Comparison of ENCODE assay signal across 8 cellular contexts in the genomic region with DNA sequence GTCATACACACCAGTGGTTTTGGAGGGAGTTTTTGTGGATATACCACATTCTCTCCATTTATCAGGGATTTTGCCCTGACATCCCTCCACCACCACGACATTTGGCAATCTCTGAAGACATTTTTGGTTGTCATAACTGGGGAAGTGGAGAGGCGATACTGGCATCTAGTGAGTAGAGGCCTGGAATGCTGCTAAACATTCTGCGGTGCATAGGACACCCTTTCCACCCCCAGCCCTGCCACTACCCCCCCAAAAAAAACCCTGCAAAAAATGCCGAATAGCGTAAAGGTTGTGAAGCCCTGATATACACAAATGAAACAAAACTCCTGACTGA. TPM values are rescaled to one million over a fixed set of nuclear protein-coding genes. Genes with fewer than 3 reads are reported as not detected.
A peak's percentile ranks its signal among the peaks of the same experiment; 100 is the strongest.
DNase-seq lines count a peak whose midpoint lies in the region; ATAC-seq and TF ChIP-seq lines count a peak whose summit lies in the region.

No MANE protein-coding gene starts in this region.

- intact Hi-C loops in Caco-2 (cut with micrococcal nuclease; ENCODE audit: unreplicated experiment), result no loop called here
- intact Hi-C loops in OCI-LY7 (cut with micrococcal nuclease; ENCODE audit: unreplicated experiment), result no loop called here

- H3K36me3 ChIP-seq in Caco-2 (ENCODE audit: control insufficient read depth, insufficient read depth, low read length), result no peaks in the 10 kb centered on the region
- peaks cover 4% of the 10 kb centered on the region; the same call in 1 of the 2 replicates for H3K36me3 ChIP-seq in OCI-LY7 (ENCODE audit: insufficient read depth, low read length)
- H3K36me3 ChIP-seq in endocrine pancreas (ENCODE audit: control insufficient read depth, insufficient read depth, low read length), result no peaks in the 10 kb centered on the region

- H3K4me1 Mint-ChIP-seq in Caco-2 (ENCODE audit: low read depth, unreplicated experiment) (no peaks in the 10 kb centered on the region), nephron (peaks cover 7% of the 10 kb centered on the region)

- H3K9ac ChIP-seq in endocrine pancreas (ENCODE audit: control insufficient read depth, insufficient read depth, low read length), result no peak overlapping the region

- H3K27ac Mint-ChIP-seq in Caco-2 (ENCODE audit: unreplicated experiment) (peak overlapping the region; percentile 70), nephron (peak overlapping the region in 2 of 3 experiments; percentile 46 to 86)

- TF ChIP-seq CTCF in Caco-2 (IDR thresholded peaks at IDR 0.05; ENCODE audit: insufficient read depth in 1 of 2, low read depth in 1 of 2, low read length in 1 of 2, severe bottlenecking in 1 of 2, unreplicated experiment in 1 of 2), result no peak
- TF ChIP-seq CTCF in OCI-LY7 (conservative IDR thresholded peaks at IDR 0.05; ENCODE audit: low read length), result no peak
- TF ChIP-seq CTCF in nephron (IDR thresholded peaks at IDR 0.05; ENCODE audit: unreplicated experiment in 3 of 3), result no peak

- H3K9me3 ChIP-seq in Caco-2, result no peaks in the 10 kb centered on the region
- H3K9me3 ChIP-seq in OCI-LY7 (ENCODE audit: low read length), result peaks cover 5% of the 10 kb centered on the region; the same call in 1 of the 2 replicates
- H3K9me3 ChIP-seq in endocrine pancreas (ENCODE audit: control insufficient read depth, low read length), result no peaks in the 10 kb centered on the region

- H3K27me3 ChIP-seq in Caco-2 (replicated peaks; ENCODE audit: control insufficient read depth, insufficient read depth, low read length) (no peaks in the 10 kb centered on the region), endocrine pancreas (ENCODE audit: control insufficient read depth, insufficient read depth, low read length) (no peaks in the 10 kb centered on the region)

- no peaks in the 10 kb centered on the region for H3K9me2 ChIP-seq in OCI-LY7 (ENCODE audit: insufficient read depth, low read length)

- H2AFZ ChIP-seq in OCI-LY7 (ENCODE audit: low read length), result peak overlapping the region; percentile 83

- CTCF ChIA-PET in Caco-2 (lab: Charles Lee) (no interaction called here), OCI-LY7 (lab: Charles Lee; ENCODE audit: unreplicated experiment) (no interaction called here)

- H3K4me1 ChIP-seq in Caco-2, result no peaks in the 10 kb centered on the region
- peaks cover 44% of the 10 kb centered on the region for H3K4me1 ChIP-seq in OCI-LY7 (ENCODE audit: insufficient read depth, low read length, poor library complexity, severe bottlenecking)
- H3K4me1 ChIP-seq in endocrine pancreas (ENCODE audit: control insufficient read depth, insufficient read depth, low read length), result no peaks in the 10 kb centered on the region

- POLR2A ChIA-PET in Caco-2 (lab: Charles Lee) (no interaction called here), OCI-LY7 (lab: Charles Lee) (interaction anchor here (0.7 to 1.0 kb wide), 3 partner anchors 9 to 53 kb away, joined by 3 to 5 read pairs (median 3); no protein-coding TSS in a partner anchor)

- no peaks in the 10 kb centered on the region for H4K20me1 ChIP-seq in OCI-LY7 (ENCODE audit: insufficient read depth, low read length)

- DNase-seq in Caco-2 (no peak), OCI-LY7 (ENCODE audit: low spot score) (no peak), COLO668 (lab: John Stamatoyannopoulos, UW; ENCODE audit: unreplicated experiment) (no peak), NCI-H1417 (lab: John Stamatoyannopoulos, UW) (no peak)

- H3K4me3 ChIP-seq in Caco-2 (ENCODE audit: low read depth, low read length) (peak overlapping the region; percentile 80), OCI-LY7 (ENCODE audit: low read depth, low read length, poor library complexity, severe bottlenecking) (peak overlapping the region; percentile 91), endocrine pancreas (ENCODE audit: control insufficient read depth, insufficient read depth, low read length) (peak overlapping the region; percentile 60)

- BruUV-seq in Caco-2 (replicated peaks; lab: Mats Ljungman, UMichigan) (no TSS peak), OCI-LY7 (replicated peaks; lab: Mats Ljungman, UMichigan) (no TSS peak)

- H3K36me3 Mint-ChIP-seq in Caco-2 (ENCODE audit: insufficient read depth, unreplicated experiment) (no peaks in the 10 kb centered on the region), nephron (ENCODE audit: low read depth) (peaks cover 4% of the 10 kb centered on the region)

- no peak for ATAC-seq in GM19324 (IDR thresholded peaks at IDR 0.05; ENCODE audit: low FRiP score, unreplicated experiment)
- ATAC-seq in GM18498 (IDR thresholded peaks at IDR 0.05; ENCODE audit: unreplicated experiment), result no peak

- H3K27ac ChIP-seq in OCI-LY7 (ENCODE audit: low read depth, low read length, poor library complexity, severe bottlenecking), result peak overlapping the region; percentile 23

- H3K27me3 Mint-ChIP-seq in Caco-2 (ENCODE audit: insufficient read depth, unreplicated experiment), result no peaks in the 10 kb centered on the region
- H3K27me3 Mint-ChIP-seq in nephron (ENCODE audit: low read depth), result peaks cover 25% of the 10 kb centered on the region

- H3K79me2 ChIP-seq in OCI-LY7 (ENCODE audit: insufficient read depth, low read depth, low read length), result peaks cover 10% of the 10 kb centered on the region; the same call in 1 of the 2 replicates

- H3K9me3 Mint-ChIP-seq in Caco-2 (ENCODE audit: unreplicated experiment) (no peaks in the 10 kb centered on the region), nephron (no peaks in the 10 kb centered on the region)

- peak overlapping the region; percentile 79 for H3K4me3 Mint-ChIP-seq in Caco-2 (ENCODE audit: unreplicated experiment)
- H3K4me3 Mint-ChIP-seq in nephron, result peak overlapping the region; percentile 86 to 94 (median 92)

- peak overlapping the region; percentile 96 for H3K4me2 ChIP-seq in OCI-LY7 (ENCODE audit: low read length)

RNA-seq across cellular contexts. Expression of a gene that starts 0.6 kb away (rescaled TPM):
- total RNA-seq in Caco-2 (2022) (9.5 and 11.5 TPM in 2 replicates), OCI-LY7 (2022) (12.5 and 14.4 TPM in 2 replicates)
- 19.1 and 19.9 TPM in 2 replicates for total RNA-seq in OCI-LY7 (2014; rRNA removed; shearing (Covaris generic))

RNA-seq across cellular contexts. Expression of a gene that starts 27.3 kb away (rescaled TPM):
- total RNA-seq in Caco-2 (2022) (not detected in 2 replicates), OCI-LY7 (2022) (0.61 TPM in 1 of 2 replicates, not detected in the other)
- 0.21 and 0.35 TPM in 2 replicates for total RNA-seq in OCI-LY7 (2014; rRNA removed; shearing (Covaris generic))

RNA-seq across cellular contexts. Expression of a gene that starts 31.3 kb away (rescaled TPM):
- total RNA-seq in Caco-2 (2022) (0.68 TPM in 1 of 2 replicates, not detected in the other), OCI-LY7 (2022) (1.3 TPM in 1 of 2 replicates, not detected in the other)
- 3.2 TPM in 1 of 2 replicates, not detected in the other for total RNA-seq in OCI-LY7 (2014; rRNA removed; shearing (Covaris generic))
